Comparison of ENCODE assay signal across 15 cellular contexts in genomic region chr9:81596671-81597426, GRCh38.
DNase-seq lines count a peak whose midpoint lies in the region; ATAC-seq and TF ChIP-seq lines count a peak whose summit lies in the region.
"Had no signal": no experiment of that assay in that cellular context is flagged by ENCODE, and none has a peak within 500 bp of the region (broad histone marks: within the 10 kb centered on the region; RNA-seq: fewer than 3 reads in every experiment).

No MANE protein-coding gene starts in this region.

- intact Hi-C loops in left ventricle myocardium inferior (cut with micrococcal nuclease), result no loop called here
- intact Hi-C loops in Right ventricle myocardium superior (cut with DNase I), result no loop called here
- intact Hi-C loops in ascending aorta (cut with DNase I), result no loop called here

- no peak overlapping the region for H4K5ac ChIP-seq in mesendoderm (ENCODE audit: low read length)

- H2AK5ac ChIP-seq in mesendoderm (ENCODE audit: low read length), result no peak overlapping the region

- WGBS in mesendoderm (ENCODE audit: extremely low coverage, insufficient coverage, low lambda C conversion rate), result no CpG with 5 or more reads among the region's 13 CpGs
- 78 to 81% methylated on average over 13 of the region's 13 CpGs for WGBS in tibial nerve, 2 donors

- H3K79me2 ChIP-seq in mesendoderm (ENCODE audit: control insufficient read depth, insufficient read depth, low read length), result no peaks in the 10 kb centered on the region

- no peaks in the 10 kb centered on the region for H3K36me3 ChIP-seq in left ventricle myocardium inferior
- no peaks in the 10 kb centered on the region for H3K36me3 ChIP-seq in ascending aorta
- no peaks in the 10 kb centered on the region for H3K36me3 ChIP-seq in mesendoderm (ENCODE audit: control insufficient read depth, insufficient read depth, low read length)
- H3K36me3 ChIP-seq in tibial nerve, result peaks cover 0 to 10% (median 0%) of the 10 kb centered on the region in 3 donors
- H3K36me3 ChIP-seq: brain microvascular endothelial cell, ovary had no signal

- H3K4me2 ChIP-seq in mesendoderm (ENCODE audit: low read length), result no peak overlapping the region

- H3K27ac ChIP-seq in left ventricle myocardium inferior (replicated peaks) (peak overlapping the region; percentile 73), ascending aorta (peak overlapping the region; percentile 54 to 75), mesendoderm (ENCODE audit: low read depth, low read length) (peak overlapping the region; percentile 72), tibial nerve (peak overlapping the region in 3 of 4 donors; percentile 59 to 68 (median 60))
- H3K27ac ChIP-seq: brain microvascular endothelial cell, ovary had no signal

- peak overlapping the region; percentile 57 for H3K56ac ChIP-seq in mesendoderm (ENCODE audit: low read length)

- H3K9me3 ChIP-seq in left ventricle myocardium inferior (replicated peaks) (no peaks in the 10 kb centered on the region), ascending aorta (no peaks in the 10 kb centered on the region), tibial nerve (no peaks in the 10 kb centered on the region)
- H3K9me3 ChIP-seq: heart left ventricle, ovary, tibial artery had no signal

- peak overlapping the region; percentile 93 for H2BK15ac ChIP-seq in mesendoderm (replicated peaks; ENCODE audit: low read depth)

- H3K4ac ChIP-seq in mesendoderm (ENCODE audit: low read depth, low read length), result peak overlapping the region; percentile 81

- no peak overlapping the region for H3K4me3 ChIP-seq in left ventricle myocardium inferior
- no peak overlapping the region for H3K4me3 ChIP-seq in ascending aorta
- no peak overlapping the region for H3K4me3 ChIP-seq in mesendoderm (ENCODE audit: low read length)
- no peak overlapping the region for H3K4me3 ChIP-seq in tibial nerve
- H3K4me3 ChIP-seq: heart left ventricle, ovary, tibial artery had no signal

- peak overlapping the region; percentile 51 for H2BK5ac ChIP-seq in mesendoderm (ENCODE audit: low read length)

- H3K4me1 ChIP-seq in left ventricle myocardium inferior (peaks cover 53% of the 10 kb centered on the region), ascending aorta (peaks cover 13 to 61% of the 10 kb centered on the region in 2 donors), mesendoderm (ENCODE audit: control insufficient read depth, low read depth, low read length) (peaks cover 12% of the 10 kb centered on the region), tibial nerve (peaks cover 2 to 73% (median 14%) of the 10 kb centered on the region in 4 donors)

- TF ChIP-seq POLR2A in tibial nerve (IDR thresholded peaks at IDR 0.05), result no peak

- no peak overlapping the region for H3K23ac ChIP-seq in mesendoderm (ENCODE audit: low read length)

- H3K79me1 ChIP-seq in mesendoderm (ENCODE audit: low read length), result no peaks in the 10 kb centered on the region

- H2BK120ac ChIP-seq in mesendoderm (ENCODE audit: low read depth, low read length), result peak overlapping the region; percentile 88

- no peak overlapping the region for H3K9ac ChIP-seq in mesendoderm (ENCODE audit: low read length)

- no peak for TF ChIP-seq EP300 in tibial nerve (IDR thresholded peaks at IDR 0.05)

- no peak for TF ChIP-seq CTCF in left ventricle myocardium inferior (IDR thresholded peaks at IDR 0.05; ENCODE audit: borderline replicate concordance)
- no peak for TF ChIP-seq CTCF in ascending aorta (IDR thresholded peaks at IDR 0.05)
- no peak for TF ChIP-seq CTCF in tibial nerve (IDR thresholded peaks at IDR 0.05)

- ATAC-seq in Right ventricle myocardium superior (ENCODE audit: poor library complexity) (no peak), HG03571 (IDR thresholded peaks at IDR 0.05; ENCODE audit: unreplicated experiment) (no peak)

- DNase-seq in left ventricle myocardium inferior (no peak), Right ventricle myocardium superior (no peak), ascending aorta (ENCODE audit: low spot score in 2 of 2) (no peak), mesendoderm (peak; percentile 93), tibial nerve (ENCODE audit: low spot score in 2 of 2) (no peak), HPDE6-E6E7 (ENCODE audit: extremely low spot score) (no peak), DMS 273 treated with DMSO at 0.1 percent for 48 hours (lab: John Stamatoyannopoulos, UW) (no peak)
- DNase-seq: activated CD4-positive, alpha-beta T cell treated with anti-CD3 and anti-CD28 coated beads, Interleukin-2, amount 50 U/mL, for 1 hour; brain microvascular endothelial cell; heart left ventricle; KBM-7; NCI-H748 treated with DMSO at 0.1 percent for 48 hours; ovary; tibial artery had no signal

- H3K18ac ChIP-seq in mesendoderm (ENCODE audit: low read length), result peak overlapping the region; percentile 96

- H3K27me3 ChIP-seq in left ventricle myocardium inferior (ENCODE audit: low read depth), result no peaks in the 10 kb centered on the region
- H3K27me3 ChIP-seq in ascending aorta, result no peaks in the 10 kb centered on the region
- no peaks in the 10 kb centered on the region for H3K27me3 ChIP-seq in mesendoderm (ENCODE audit: insufficient read depth, low read length, poor library complexity)
- no peaks in the 10 kb centered on the region for H3K27me3 ChIP-seq in tibial nerve
- H3K27me3 ChIP-seq: brain microvascular endothelial cell, heart left ventricle, ovary, tibial artery had no signal

- H4K8ac ChIP-seq in mesendoderm (ENCODE audit: low read depth, low read length), result no peak overlapping the region
